In the genomic region with DNA sequence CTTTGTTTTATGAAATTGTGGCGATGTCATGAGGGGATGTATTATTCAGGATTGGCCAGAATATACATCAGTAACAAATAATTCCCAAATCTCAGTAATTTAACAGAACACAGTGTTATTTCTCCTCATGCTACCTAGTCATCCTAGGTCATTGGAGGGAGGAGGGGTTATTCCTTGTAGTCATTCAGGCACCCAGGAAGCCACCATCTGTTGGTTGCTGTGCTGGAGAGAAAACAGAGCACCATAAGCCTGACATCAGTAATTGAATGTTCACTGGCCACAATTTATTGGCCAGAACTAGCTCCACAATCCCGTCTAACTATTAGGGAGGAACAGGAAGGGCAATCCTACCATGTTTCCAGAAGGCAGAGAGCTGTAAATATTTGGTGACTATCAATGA, we compare ENCODE assay signal across 15 cellular contexts.
DNase-seq lines count a peak whose midpoint lies in the region; ATAC-seq and TF ChIP-seq lines count a peak whose summit lies in the region.
"Had no signal": no experiment of that assay in that cellular context is flagged by ENCODE, and none has a peak within 500 bp of the region (broad histone marks: within the 10 kb centered on the region; RNA-seq: fewer than 3 reads in every experiment).

No MANE protein-coding gene starts in this region.

- H3K27ac ChIP-seq in vagina (no peak overlapping the region), left ventricle myocardium inferior (replicated peaks) (no peak overlapping the region)
- no peak overlapping the region for H3K27ac ChIP-seq in effector memory CD4-positive, alpha-beta T cell (ENCODE audit: insufficient read depth, low read length, poor library complexity, severe bottlenecking)
- H3K27ac ChIP-seq: A549 had no signal

- DNase-seq in DMS 273 treated with DMSO at 0.1 percent for 48 hours (lab: John Stamatoyannopoulos, UW): peak; percentile 75
- DNase-seq in NCI-H446 treated with DMSO at 0.1 percent for 48 hours (lab: John Stamatoyannopoulos, UW): peak; percentile 59
- peak; percentile 41 for DNase-seq in SK-N-DZ (ENCODE audit: low spot score)
- DNase-seq in vagina (ENCODE audit: extremely low spot score in 2 of 2): peak; percentile 3 to 16
- no peak for DNase-seq in effector memory CD4-positive, alpha-beta T cell
- DNase-seq in left ventricle myocardium inferior: no peak
- DNase-seq: CD8-positive, alpha-beta T cell; COR-L47; GOT3; H9; IMR-90 had no signal

- no peaks in the 10 kb centered on the region for H3K36me3 ChIP-seq in vagina
- no peaks in the 10 kb centered on the region for H3K36me3 ChIP-seq in effector memory CD4-positive, alpha-beta T cell (ENCODE audit: control insufficient read depth, insufficient read depth, low read length)
- H3K36me3 ChIP-seq in left ventricle myocardium inferior: no peaks in the 10 kb centered on the region

- no peaks in the 10 kb centered on the region for H3K27me3 ChIP-seq in vagina
- H3K27me3 ChIP-seq in effector memory CD4-positive, alpha-beta T cell (replicated peaks; ENCODE audit: control insufficient read depth, insufficient read depth, low read length, poor library complexity, severe bottlenecking): no peaks in the 10 kb centered on the region
- H3K27me3 ChIP-seq in left ventricle myocardium inferior (ENCODE audit: low read depth): no peaks in the 10 kb centered on the region

- no peaks in the 10 kb centered on the region for H3K4me1 Mint-ChIP-seq in activated T-helper 17 cell treated with anti-CD3 and anti-CD28 coated beads, Interleukin-2, amount 50 U/mL, for 72 hours
- H3K4me1 Mint-ChIP-seq: CD14-positive monocyte had no signal

- no peaks in the 10 kb centered on the region for H3K27me3 Mint-ChIP-seq in activated T-helper 17 cell treated with anti-CD3 and anti-CD28 coated beads, Interleukin-2, amount 50 U/mL, for 72 hours

- H3K4me3 ChIP-seq in vagina (no peak overlapping the region), left ventricle myocardium inferior (no peak overlapping the region)
- H3K4me3 ChIP-seq in effector memory CD4-positive, alpha-beta T cell (ENCODE audit: insufficient read depth, low read depth, low read length, poor library complexity, severe bottlenecking): no peak overlapping the region
- H3K4me3 ChIP-seq: A549, GM12878 had no signal

- no peak overlapping the region for H3K4me3 Mint-ChIP-seq in activated T-helper 17 cell treated with anti-CD3 and anti-CD28 coated beads, Interleukin-2, amount 50 U/mL, for 72 hours
- H3K4me3 Mint-ChIP-seq: CD14-positive monocyte; CD8-positive, alpha-beta T cell; H9 had no signal

- no peaks in the 10 kb centered on the region for H3K36me3 Mint-ChIP-seq in activated T-helper 17 cell treated with anti-CD3 and anti-CD28 coated beads, Interleukin-2, amount 50 U/mL, for 72 hours (ENCODE audit: low read depth)
- H3K36me3 Mint-ChIP-seq: CD14-positive monocyte; CD8-positive, alpha-beta T cell had no signal

- ATAC-seq in activated T-helper 17 cell treated with anti-CD3 and anti-CD28 coated beads, Interleukin-2, amount 50 U/mL, for 72 hours (replicated peaks): no peak
- ATAC-seq: A549; CD8-positive, alpha-beta T cell; GM12878 had no signal

- H3K9me3 ChIP-seq in vagina (no peaks in the 10 kb centered on the region), left ventricle myocardium inferior (replicated peaks) (no peaks in the 10 kb centered on the region)
- H3K9me3 ChIP-seq in effector memory CD4-positive, alpha-beta T cell (ENCODE audit: control insufficient read depth, low read length): no peaks in the 10 kb centered on the region
- H3K9me3 ChIP-seq: A549 had no signal

- H3K4me1 ChIP-seq in vagina (no peaks in the 10 kb centered on the region), left ventricle myocardium inferior (no peaks in the 10 kb centered on the region)
- H3K4me1 ChIP-seq in effector memory CD4-positive, alpha-beta T cell (ENCODE audit: control insufficient read depth, insufficient read depth, low read length, poor library complexity, severe bottlenecking): no peaks in the 10 kb centered on the region
- H3K4me1 ChIP-seq: A549 had no signal

- TF ChIP-seq CTCF in vagina (IDR thresholded peaks at IDR 0.05) (no peak), left ventricle myocardium inferior (IDR thresholded peaks at IDR 0.05; ENCODE audit: borderline replicate concordance) (no peak)

- peaks cover 11% of the 10 kb centered on the region for H3K9me3 Mint-ChIP-seq in activated T-helper 17 cell treated with anti-CD3 and anti-CD28 coated beads, Interleukin-2, amount 50 U/mL, for 72 hours
- H3K9me3 Mint-ChIP-seq: H9 had no signal

- no peak overlapping the region for H3K27ac Mint-ChIP-seq in activated T-helper 17 cell treated with anti-CD3 and anti-CD28 coated beads, Interleukin-2, amount 50 U/mL, for 72 hours
- H3K27ac Mint-ChIP-seq: CD14-positive monocyte; CD8-positive, alpha-beta T cell; H9 had no signal

- no peak for TF ChIP-seq POLR2A in vagina (IDR thresholded peaks at IDR 0.05)

- intact Hi-C loops in vagina (cut with DNase I): no loop called here
- intact Hi-C loops in left ventricle myocardium inferior (cut with micrococcal nuclease): no loop called here

Comparison
In these comparisons a context has a peak if more than half of its experiments do, and no peak if none do; other contexts are left out.
1. DNase-seq: peak in DMS 273 treated with DMSO at 0.1 percent for 48 hours (single experiment), NCI-H446 treated with DMSO at 0.1 percent for 48 hours (single experiment), SK-N-DZ (single experiment) and vagina (2 of 2); none in effector memory CD4-positive, alpha-beta T cell (0 of 3) and left ventricle myocardium inferior (single experiment).